ENCODE assay signal across 17 cellular contexts in genomic region chr2:25473131-25473530, GRCh38.
A peak's percentile ranks its signal among the peaks of the same experiment; 100 is the strongest.
DNase-seq lines count a peak whose midpoint lies in the region; ATAC-seq and TF ChIP-seq lines count a peak whose summit lies in the region.
"Had no signal": no experiment of that assay in that cellular context is flagged by ENCODE, and none has a peak within 500 bp of the region (broad histone marks: within the 10 kb centered on the region; RNA-seq: fewer than 3 reads in every experiment).

No MANE protein-coding gene starts in this region.

- no peaks in the 10 kb centered on the region for H3K4me1 Mint-ChIP-seq in stimulated activated naive CD8-positive, alpha-beta T cell treated with anti-CD3 and anti-CD28 coated beads, Interleukin-15, amount 100 ng/mL, for 72 hours
- H3K4me1 Mint-ChIP-seq in mesothelial cell of epicardium (peaks cover 23% of the 10 kb centered on the region), HFFc6 (ENCODE audit: low read depth) (no peaks in the 10 kb centered on the region)

- 44% methylated on average over 1 of the region's 1 CpG for WGBS in hepatocyte (ENCODE audit: low lambda C conversion rate, missing lambda C conversion rate)
- 51 to 73% (median 66%) methylated on average over 1 of the region's 1 CpG for WGBS in heart left ventricle, 4 donors

- no peak for TF ChIP-seq POLR2A in heart left ventricle (IDR thresholded peaks at IDR 0.05)

- H3K4me3 Mint-ChIP-seq in stimulated activated naive CD8-positive, alpha-beta T cell treated with anti-CD3 and anti-CD28 coated beads, Interleukin-15, amount 100 ng/mL, for 72 hours = no peak overlapping the region
- no peak overlapping the region for H3K4me3 Mint-ChIP-seq in mesothelial cell of epicardium
- no peak overlapping the region for H3K4me3 Mint-ChIP-seq in HFFc6
- H3K4me3 Mint-ChIP-seq: CD8-positive, alpha-beta T cell had no signal

- peaks cover 6% of the 10 kb centered on the region for H3K4me1 ChIP-seq in hepatocyte (ENCODE audit: insufficient read depth)
- peaks cover 0 to 4% (median 0%) of the 10 kb centered on the region in 12 donors for H3K4me1 ChIP-seq in heart left ventricle
- H3K4me1 ChIP-seq: BLaER1 had no signal

- H3K9me3 ChIP-seq in hepatocyte (ENCODE audit: low read depth) = peaks cover 16% of the 10 kb centered on the region
- H3K9me3 ChIP-seq in heart left ventricle = peaks cover 0 to 22% (median 9%) of the 10 kb centered on the region in 12 donors

- TF ChIP-seq CTCF in hepatocyte (IDR thresholded peaks at IDR 0.05; ENCODE audit: poor library complexity) (no peak), mesothelial cell of epicardium (IDR thresholded peaks at IDR 0.05; ENCODE audit: unreplicated experiment) (no peak), HFFc6 (IDR thresholded peaks at IDR 0.05) (no peak), heart left ventricle (IDR thresholded peaks at IDR 0.05) (no peak)

- peak; percentile 14 for ATAC-seq in stimulated activated naive CD8-positive, alpha-beta T cell treated with anti-CD3 and anti-CD28 coated beads, Interleukin-15, Interleukin-2, amounts not matched to agents 100 U/mL and 50 U/mL, for 24 hours
- no peak for ATAC-seq in stimulated activated naive CD8-positive, alpha-beta T cell treated with anti-CD3 and anti-CD28 coated beads, Interleukin-15, amount 100 ng/mL, for 72 hours
- ATAC-seq in left colon (no peak), heart left ventricle (no peak)
- ATAC-seq: CD8-positive, alpha-beta T cell; HCT116; PC-3 had no signal

- peaks cover 0 to 8% of the 10 kb centered on the region in 2 donors for H3K9me3 Mint-ChIP-seq in stimulated activated naive CD8-positive, alpha-beta T cell treated with anti-CD3 and anti-CD28 coated beads, Interleukin-15, amount 100 ng/mL, for 72 hours
- H3K9me3 Mint-ChIP-seq in mesothelial cell of epicardium (peaks cover 15% of the 10 kb centered on the region), HFFc6 (peaks cover 15% of the 10 kb centered on the region)

- no peaks in the 10 kb centered on the region for H3K9me2 ChIP-seq in hepatocyte (replicated peaks; ENCODE audit: insufficient read depth)

- no peak overlapping the region for H2AFZ ChIP-seq in hepatocyte

- H3K4me3 ChIP-seq in hepatocyte (no peak overlapping the region), heart left ventricle (no peak overlapping the region)
- H3K4me3 ChIP-seq: BLaER1 had no signal

- H3K36me3 ChIP-seq in hepatocyte (replicated peaks; ENCODE audit: insufficient read depth, low read depth) (no peaks in the 10 kb centered on the region), heart left ventricle (peaks cover 0 to 6% (median 0%) of the 10 kb centered on the region in 9 donors)

- H3K4me2 ChIP-seq in hepatocyte = no peak overlapping the region
- H3K4me2 ChIP-seq: BLaER1 had no signal

- H3K27ac Mint-ChIP-seq in stimulated activated naive CD8-positive, alpha-beta T cell treated with anti-CD3 and anti-CD28 coated beads, Interleukin-15, amount 100 ng/mL, for 72 hours = no peak overlapping the region
- H3K27ac Mint-ChIP-seq in mesothelial cell of epicardium (peak overlapping the region; percentile 80), HFFc6 (no peak overlapping the region)
- H3K27ac Mint-ChIP-seq: CD8-positive, alpha-beta T cell had no signal

- H3K27me3 Mint-ChIP-seq in stimulated activated naive CD8-positive, alpha-beta T cell treated with anti-CD3 and anti-CD28 coated beads, Interleukin-15, amount 100 ng/mL, for 72 hours = no peaks in the 10 kb centered on the region
- H3K27me3 Mint-ChIP-seq in mesothelial cell of epicardium (ENCODE audit: low read depth) = no peaks in the 10 kb centered on the region
- no peaks in the 10 kb centered on the region; the same call in 1 of the 2 replicates for H3K27me3 Mint-ChIP-seq in HFFc6 (ENCODE audit: insufficient read depth)

- H4K20me1 ChIP-seq in hepatocyte (ENCODE audit: insufficient read depth, poor library complexity, severe bottlenecking) = no peaks in the 10 kb centered on the region
- H4K20me1 ChIP-seq: BLaER1 had no signal

- H3K27me3 ChIP-seq in hepatocyte = no peaks in the 10 kb centered on the region
- no peaks in the 10 kb centered on the region for H3K27me3 ChIP-seq in heart left ventricle
- H3K27me3 ChIP-seq: BLaER1 had no signal

- no peak for DNase-seq in stimulated activated naive CD8-positive, alpha-beta T cell treated with anti-CD3 and anti-CD28 coated beads, Interleukin-15, Interleukin-2, amounts not matched to agents 100 U/mL and 50 U/mL, for 24 hours
- DNase-seq in stimulated activated naive CD8-positive, alpha-beta T cell treated with anti-CD3 and anti-CD28 coated beads, Interleukin-15, amount 100 ng/mL, for 72 hours = no peak
- DNase-seq in hepatocyte (ENCODE audit: low spot score) (no peak), mesothelial cell of epicardium (ENCODE audit: low spot score in 2 of 2, unreplicated experiment in 2 of 2) (no peak), NCI-H526 (lab: John Stamatoyannopoulos, UW) (no peak), left colon (no peak), HFFc6 (no peak), heart left ventricle (no peak)
- DNase-seq: CD8-positive, alpha-beta T cell; GOT3; NCI-H1092 treated with DMSO at 0.1 percent for 48 hours; NCI-H2081; PC-3; RPMI8226; SHP77 treated with DMSO at 0.1 percent for 48 hours had no signal

- no peaks in the 10 kb centered on the region for H3K79me2 ChIP-seq in hepatocyte

- H3K36me3 Mint-ChIP-seq in mesothelial cell of epicardium (peaks cover 23% of the 10 kb centered on the region), HFFc6 (ENCODE audit: low read depth) (peaks cover 8% of the 10 kb centered on the region)

- H3K27ac ChIP-seq in hepatocyte (peak overlapping the region; percentile 20), heart left ventricle (no peak overlapping the region)
- H3K27ac ChIP-seq: BLaER1 had no signal

- intact Hi-C loops in left colon (cut with DNase I, micrococcal nuclease) = no loop called here
- intact Hi-C loops in heart left ventricle (cut with DNase I) = no loop called here
